ENCODE assay signal across 1 cellular context in genomic region chr14:102232348-102232625, GRCh38.
TF ChIP-seq lines count a peak whose summit lies in the region.

No MANE protein-coding gene starts in this region.

TF ChIP-seq in neural cell, 6 proteins besides CTCF, POLR2A, EP300 and RAD21 (continued from another document):
- TF ChIP-seq EZH2 (IDR thresholded peaks at IDR 0.05; ENCODE audit: borderline replicate concordance, insufficient read depth, low read length, poor library complexity, severe bottlenecking) (no peak), MXI1 (conservative IDR thresholded peaks at IDR 0.05; ENCODE audit: poor library complexity, severe bottlenecking) (no peak), SMC3 (conservative IDR thresholded peaks at IDR 0.05; ENCODE audit: poor library complexity) (no peak)
